8 cellular contexts compared by ENCODE assay signal in the genomic region with DNA sequence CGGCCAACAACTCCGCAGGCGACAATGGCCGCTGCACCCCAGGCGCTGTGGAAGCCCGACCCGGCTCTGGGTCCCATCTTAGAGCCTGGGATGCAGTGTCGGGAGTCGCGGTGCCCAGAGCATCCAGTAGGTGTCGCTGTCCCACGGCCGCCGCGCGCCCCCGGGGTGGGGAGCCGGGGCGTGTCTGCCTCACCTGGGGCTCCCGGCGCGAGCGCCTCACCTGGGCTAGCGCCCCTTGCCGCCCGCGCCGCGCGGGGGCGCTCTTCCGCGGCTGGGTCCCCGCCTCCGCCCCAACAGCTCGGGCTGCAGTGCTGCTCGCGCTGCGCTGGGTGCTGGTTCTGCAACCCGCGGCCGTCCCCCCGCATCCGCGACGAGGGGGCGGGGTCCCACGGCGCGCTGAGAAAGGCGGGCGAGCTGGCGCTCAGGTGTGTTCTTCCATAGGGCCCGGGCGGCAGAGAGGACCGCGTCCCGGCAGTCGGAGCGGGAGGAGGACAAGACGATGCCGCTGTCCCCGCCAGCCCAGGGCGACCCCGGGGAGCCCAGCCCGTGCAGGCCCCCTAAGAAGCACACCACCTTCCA. TPM values are rescaled to one million over a fixed set of nuclear protein-coding genes. Genes with fewer than 3 reads are reported as not detected.
DNase-seq lines count a peak whose midpoint lies in the region; ATAC-seq, FAIRE-seq and TF ChIP-seq lines count a peak whose summit lies in the region.

A gene with protein sequence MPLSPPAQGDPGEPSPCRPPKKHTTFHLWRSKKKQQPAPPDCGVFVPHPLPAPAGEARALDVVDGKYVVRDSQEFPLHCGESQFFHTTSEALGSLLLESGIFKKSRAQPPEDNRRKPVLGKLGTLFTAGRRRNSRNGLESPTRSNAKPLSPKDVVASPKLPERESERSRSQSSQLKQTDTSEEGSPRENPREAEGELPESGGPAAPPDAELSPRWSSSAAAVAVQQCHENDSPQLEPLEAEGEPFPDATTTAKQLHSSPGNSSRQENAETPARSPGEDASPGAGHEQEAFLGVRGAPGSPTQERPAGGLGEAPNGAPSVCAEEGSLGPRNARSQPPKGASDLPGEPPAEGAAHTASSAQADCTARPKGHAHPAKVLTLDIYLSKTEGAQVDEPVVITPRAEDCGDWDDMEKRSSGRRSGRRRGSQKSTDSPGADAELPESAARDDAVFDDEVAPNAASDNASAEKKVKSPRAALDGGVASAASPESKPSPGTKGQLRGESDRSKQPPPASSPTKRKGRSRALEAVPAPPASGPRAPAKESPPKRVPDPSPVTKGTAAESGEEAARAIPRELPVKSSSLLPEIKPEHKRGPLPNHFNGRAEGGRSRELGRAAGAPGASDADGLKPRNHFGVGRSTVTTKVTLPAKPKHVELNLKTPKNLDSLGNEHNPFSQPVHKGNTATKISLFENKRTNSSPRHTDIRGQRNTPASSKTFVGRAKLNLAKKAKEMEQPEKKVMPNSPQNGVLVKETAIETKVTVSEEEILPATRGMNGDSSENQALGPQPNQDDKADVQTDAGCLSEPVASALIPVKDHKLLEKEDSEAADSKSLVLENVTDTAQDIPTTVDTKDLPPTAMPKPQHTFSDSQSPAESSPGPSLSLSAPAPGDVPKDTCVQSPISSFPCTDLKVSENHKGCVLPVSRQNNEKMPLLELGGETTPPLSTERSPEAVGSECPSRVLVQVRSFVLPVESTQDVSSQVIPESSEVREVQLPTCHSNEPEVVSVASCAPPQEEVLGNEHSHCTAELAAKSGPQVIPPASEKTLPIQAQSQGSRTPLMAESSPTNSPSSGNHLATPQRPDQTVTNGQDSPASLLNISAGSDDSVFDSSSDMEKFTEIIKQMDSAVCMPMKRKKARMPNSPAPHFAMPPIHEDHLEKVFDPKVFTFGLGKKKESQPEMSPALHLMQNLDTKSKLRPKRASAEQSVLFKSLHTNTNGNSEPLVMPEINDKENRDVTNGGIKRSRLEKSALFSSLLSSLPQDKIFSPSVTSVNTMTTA (N-terminal part only) (plus strand): TSS at position 308 of the 579 bp plus-strand sequence. CDS start 192 bp downstream, at position 500.

- H3K36me3 ChIP-seq in HUES48 (ENCODE audit: control insufficient read depth, insufficient read depth, low read length): no peaks in the 10 kb centered on the region
- H3K36me3 ChIP-seq in SJSA1: no peaks in the 10 kb centered on the region
- H3K36me3 ChIP-seq in pancreas: no peaks in the 10 kb centered on the region
- no peaks in the 10 kb centered on the region for H3K36me3 ChIP-seq in upper lobe of right lung

- 1 to 2% methylated on average over 51 to 66 of the region's 66 CpGs for WGBS in pancreas, 2 donors

- CTCF ChIA-PET in AG04449 (lab: Yijun Ruan, JAX): interaction anchor here (0.6 to 3.3 kb wide), 19 partner anchors 10 to 212 kb away, joined by 3 to 35 read pairs (median 5); no protein-coding TSS in a partner anchor

- H3K9me3 ChIP-seq in HUES48 (ENCODE audit: control insufficient read depth, insufficient read depth, low read length): no peaks in the 10 kb centered on the region
- 0 out of 2 replicates have a peak, but pooled peaks cover 2% of the 10 kb centered on the region for H3K9me3 ChIP-seq in SJSA1 (replicated peaks)
- no peaks in the 10 kb centered on the region for H3K9me3 ChIP-seq in pancreas
- H3K9me3 ChIP-seq in upper lobe of right lung: no peaks in the 10 kb centered on the region

- H3K36me3 Mint-ChIP-seq in glutamatergic neuron (ENCODE audit: unreplicated experiment): no peaks in the 10 kb centered on the region

- H3K9ac ChIP-seq in HUES48 (ENCODE audit: low read depth, low read length): 0 out of 2 replicates have a peak within 1 kb of the TSS, but pooled peaks have one; percentile 51

- no peak for DNase-seq in AG04449 (ENCODE audit: low read depth, low spot score)
- peak; percentile 37 to 55 for DNase-seq in SJSA1 (ENCODE audit: low read depth in 1 of 2, low spot score in 2 of 2)
- DNase-seq in activated naive CD4-positive, alpha-beta T cell (lab: John Stamatoyannopoulos, UW): peak; percentile 35 to 58 (median 43)
- peak; percentile 78 for DNase-seq in glutamatergic neuron
- peak; percentile 72 to 96 (median 90) for DNase-seq in pancreas
- DNase-seq in upper lobe of right lung: peak; percentile 87

- peaks cover 12% of the 10 kb centered on the region for H3K4me1 ChIP-seq in HUES48 (ENCODE audit: control insufficient read depth, insufficient read depth, low read length)
- peaks cover 12% of the 10 kb centered on the region for H3K4me1 ChIP-seq in SJSA1 (replicated peaks)
- H3K4me1 ChIP-seq in pancreas: peaks cover 0 to 5% (median 0%) of the 10 kb centered on the region in 3 donors
- peaks cover 13% of the 10 kb centered on the region for H3K4me1 ChIP-seq in upper lobe of right lung

- H3K27ac Mint-ChIP-seq in glutamatergic neuron (ENCODE audit: unreplicated experiment): no peak within 1 kb of the TSS

- POLR2A ChIA-PET in AG04449 (lab: Yijun Ruan, JAX): no interaction called here

- H3K27me3 Mint-ChIP-seq in glutamatergic neuron (ENCODE audit: unreplicated experiment): peaks cover 12% of the 10 kb centered on the region

- ATAC-seq in GM19025 (IDR thresholded peaks at IDR 0.05; ENCODE audit: low read depth, unreplicated experiment) (peak; percentile 70), pancreas (peak; percentile 96 to 98 (median 97)), upper lobe of right lung (peak; percentile 99)

- H3K27me3 ChIP-seq in HUES48 (ENCODE audit: control insufficient read depth, insufficient read depth, low read length) (peaks cover 16% of the 10 kb centered on the region), SJSA1 (replicated peaks) (peaks cover 3% of the 10 kb centered on the region; the same call in 1 of the 2 replicates), pancreas (no peaks in the 10 kb centered on the region), upper lobe of right lung (peaks cover 44% of the 10 kb centered on the region)

- H3K9me3 Mint-ChIP-seq in glutamatergic neuron (ENCODE audit: unreplicated experiment): peaks cover 5% of the 10 kb centered on the region

- H3K4me3 Mint-ChIP-seq in glutamatergic neuron (ENCODE audit: unreplicated experiment): peak within 1 kb of the TSS; percentile 89

- intact Hi-C loops in pancreas (cut with DNase I): no loop called here
- intact Hi-C loops in upper lobe of right lung (cut with DNase I): no loop called here

- peak within 1 kb of the TSS; percentile 41 for H3K4me3 ChIP-seq in AG04449 (ENCODE audit: low read depth, low read length)
- peak within 1 kb of the TSS; percentile 78 for H3K4me3 ChIP-seq in HUES48 (ENCODE audit: low read depth, low read length)
- peak within 1 kb of the TSS; percentile 36 for H3K4me3 ChIP-seq in SJSA1
- H3K4me3 ChIP-seq in pancreas: peak within 1 kb of the TSS; percentile 53 to 72 (median 61)
- H3K4me3 ChIP-seq in upper lobe of right lung: peak within 1 kb of the TSS; percentile 46

- H3K27ac ChIP-seq in HUES48 (ENCODE audit: low read depth, low read length) (no peak within 1 kb of the TSS), SJSA1 (no peak within 1 kb of the TSS), pancreas (peak within 1 kb of the TSS in 3 of 4 donors; percentile 30 to 56 (median 34)), upper lobe of right lung (no peak within 1 kb of the TSS)

- TF ChIP-seq CTCF in AG04449 (IDR thresholded peaks at IDR 0.05; ENCODE audit: insufficient read depth, low read length, missing control alignments): peak; percentile 83
- peak; percentile 97 for TF ChIP-seq CTCF in glutamatergic neuron (IDR thresholded peaks at IDR 0.05; ENCODE audit: partially characterized antibody, unreplicated experiment)
- peak; percentile 99 to 100 (median 100) for TF ChIP-seq CTCF in pancreas (IDR thresholded peaks at IDR 0.05)
- TF ChIP-seq CTCF in upper lobe of right lung (IDR thresholded peaks at IDR 0.05): peak; percentile 84

- H3K4me1 Mint-ChIP-seq in glutamatergic neuron (ENCODE audit: low read depth, unreplicated experiment): peaks cover 4% of the 10 kb centered on the region

- FAIRE-seq in pancreas (lab: Jason Lieb, UNC): no peak

RNA-seq across cellular contexts. Expression of the gene that starts here (rescaled TPM):
- total RNA-seq in SJSA1 (2014; rRNA removed; shearing (Covaris generic)): 6.4 and 10.1 TPM in 2 replicates
- 0.15 TPM for total RNA-seq in glutamatergic neuron (ENCODE audit: unreplicated experiment)
- 1 to 10 TPM; 3.0 to 9.2 (median 4.8) TPM for total RNA-seq in pancreas
- 1 to 10 TPM; 2.3 to 3.3 TPM for polyA plus RNA-seq in pancreas
- 24.9 TPM for total RNA-seq in upper lobe of right lung

Comparison
In these comparisons a context has a peak if more than half of its experiments do, and no peak if none do; other contexts are left out.
1. Peak in DNase-seq in glutamatergic neuron; RNA of the gene not detected or under 1 TPM.
2. H3K27ac ChIP-seq: peak in pancreas (3 of 4); none in HUES48 (single experiment), SJSA1 (single experiment) and upper lobe of right lung (single experiment).
3. Peak in every context shown above with its lines, with median percentiles within 50 percentile points of each other: H3K4me3 ChIP-seq, CTCF ChIP-seq and ATAC-seq.